Comparison of ENCODE assay signal across 9 cellular contexts in the genomic region with DNA sequence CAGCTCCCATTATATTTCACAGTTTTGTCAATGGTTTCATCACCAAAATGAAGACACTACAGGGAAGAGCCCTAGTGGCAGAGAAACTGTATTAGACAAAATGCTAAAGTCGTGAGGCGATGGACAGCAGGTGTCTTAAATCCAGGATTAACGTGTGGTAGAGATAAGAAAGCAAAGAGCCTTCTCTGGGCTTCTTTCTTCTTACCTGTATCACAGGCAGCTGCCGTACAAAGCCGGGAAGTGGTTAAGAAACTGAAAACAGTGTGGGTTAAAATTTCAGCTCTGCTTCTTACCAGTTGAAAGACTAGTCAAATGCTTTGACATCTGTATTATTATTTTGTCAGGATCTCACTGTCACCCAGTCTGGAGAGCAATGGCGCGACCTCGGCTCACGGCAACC.
"Had no signal": no experiment of that assay in that cellular context is flagged by ENCODE, and none has a peak within 500 bp of the region (broad histone marks: within the 10 kb centered on the region; RNA-seq: fewer than 3 reads in every experiment).

No MANE protein-coding gene starts in this region.

- DNase-seq: H7, HFFc6 had no signal

- H3K27ac ChIP-seq: HL-60 had no signal

- ATAC-seq: GM23338, HCT116, HepG2, K562 had no signal

- H3K27ac Mint-ChIP-seq: GM23338, HFFc6, IgD-negative memory B cell had no signal

- H3K4me3 ChIP-seq: GM23338, HAP-1, K562 had no signal

- H2AFZ ChIP-seq: GM23338 had no signal

- H3K27me3 Mint-ChIP-seq: IgD-negative memory B cell had no signal

- H3K36me3 Mint-ChIP-seq: IgD-negative memory B cell had no signal

- H3K9me3 ChIP-seq: HAP-1 had no signal

- H3K4me1 ChIP-seq: HAP-1 had no signal

- H3K4me2 ChIP-seq: GM23338 had no signal

- H3K9me3 Mint-ChIP-seq: GM23338 had no signal

- H3K4me3 Mint-ChIP-seq: GM23338, HFFc6 had no signal

- H3K36me3 ChIP-seq: HAP-1 had no signal

- H3K4me1 Mint-ChIP-seq: GM23338, IgD-negative memory B cell had no signal
